ENCODE assay signal across 8 cellular contexts in genomic region chr15:67820992-67821783, GRCh38. TPM values are rescaled to one million over a fixed set of nuclear protein-coding genes. Genes with fewer than 3 reads are reported as not detected.
DNase-seq lines count a peak whose midpoint lies in the region; ATAC-seq and TF ChIP-seq lines count a peak whose summit lies in the region.

No MANE protein-coding gene starts in this region.

- peak; percentile 34 for DNase-seq in stimulated activated CD4-positive, alpha-beta T cell treated with anti-CD3 and anti-CD28 coated beads, Interleukin-4, amount 100 ng/mL, for 1 hour
- DNase-seq in stimulated activated CD4-positive, alpha-beta T cell treated with anti-CD3 and anti-CD28 coated beads, Interleukin-1b, Interleukin-23, amount 100 ng/mL, for 48 hours = no peak
- DNase-seq in astrocyte of the spinal cord (ENCODE audit: low read depth, low spot score) = peak; percentile 48
- no peak for DNase-seq in left lobe of liver (ENCODE audit: low spot score)
- no peak for DNase-seq in NK-92 (lab: John Stamatoyannopoulos, UW; ENCODE audit: unreplicated experiment)
- DNase-seq in DMS53 treated with DMSO at 0.1 percent for 48 hours (lab: John Stamatoyannopoulos, UW; ENCODE audit: unreplicated experiment) = no peak
- no peak for DNase-seq in COR-L47 (lab: John Stamatoyannopoulos, UW)

- no peak for TF ChIP-seq CTCF in astrocyte of the spinal cord (IDR thresholded peaks at IDR 0.05; ENCODE audit: low read depth, low read length)

- peak; percentile 70 for ATAC-seq in left lobe of liver
- ATAC-seq in HG03571 (IDR thresholded peaks at IDR 0.05; ENCODE audit: unreplicated experiment) = no peak

- in situ Hi-C loops in astrocyte of the spinal cord (cut with HindIII; ENCODE audit: low sequenced_read_pairs) = no loop called here

- H3K4me3 ChIP-seq in astrocyte of the spinal cord (ENCODE audit: low read depth, low read length) = no peak overlapping the region

RNA-seq across cellular contexts. Expression of gene SKOR1, which starts 4.1 kb away (rescaled TPM):
- total RNA-seq in left lobe of liver = 0.13 TPM

RNA-seq across cellular contexts. Expression of gene RNU6-1, which starts 18.7 kb away (rescaled TPM):
- total RNA-seq in left lobe of liver = not detected

Comparison
In these comparisons a context has a peak if more than half of its experiments do, and no peak if none do; other contexts are left out.
1. DNase-seq: peak in stimulated activated CD4-positive, alpha-beta T cell treated with anti-CD3 and anti-CD28 coated beads, Interleukin-4, amount 100 ng/mL, for 1 hour (single experiment) and astrocyte of the spinal cord (single experiment); none in stimulated activated CD4-positive, alpha-beta T cell treated with anti-CD3 and anti-CD28 coated beads, Interleukin-1b, Interleukin-23, amount 100 ng/mL, for 48 hours (single experiment), left lobe of liver (single experiment), NK-92 (single experiment), DMS53 treated with DMSO at 0.1 percent for 48 hours (single experiment) and COR-L47 (single experiment).